17 cellular contexts compared by ENCODE assay signal in genomic region chr6:43505718-43506117, GRCh38. TPM values are rescaled to one million over a fixed set of nuclear protein-coding genes. Genes with fewer than 3 reads are reported as not detected.
DNase-seq lines count a peak whose midpoint lies in the region; ATAC-seq and TF ChIP-seq lines count a peak whose summit lies in the region.
"Had no signal": no experiment of that assay in that cellular context is flagged by ENCODE, and none has a peak within 500 bp of the region (broad histone marks: within the 10 kb centered on the region; RNA-seq: fewer than 3 reads in every experiment).

No MANE protein-coding gene starts in this region.

- TF ChIP-seq CTCF in BE2C (IDR thresholded peaks at IDR 0.05; ENCODE audit: low read depth, low read length) (0 out of 2 replicates have a peak, but pooled peaks have one; percentile 5), PC-3 (conservative IDR thresholded peaks at IDR 0.05; ENCODE audit: low read depth, low read length) (0 out of 2 replicates have a peak, but pooled peaks have one; percentile 12), dorsolateral prefrontal cortex (IDR thresholded peaks at IDR 0.05 in 54 of 56, conservative IDR thresholded peaks at IDR 0.05 in 2 of 56; ENCODE audit: low read depth in 1 of 56, partially characterized antibody in 56 of 56) (no peak), neural progenitor cell (IDR thresholded peaks at IDR 0.05) (no peak), foreskin keratinocyte (conservative IDR thresholded peaks at IDR 0.05) (no peak)

- H3K4me2 ChIP-seq in PC-3 (ENCODE audit: low read length) (no peak overlapping the region), neural progenitor cell (no peak overlapping the region)
- H3K4me2 ChIP-seq: A549 had no signal

- H3K4me1 ChIP-seq in BE2C (no peaks in the 10 kb centered on the region), PC-3 (ENCODE audit: insufficient read depth, low read length) (peaks cover 5% of the 10 kb centered on the region), neural progenitor cell (no peaks in the 10 kb centered on the region), foreskin keratinocyte (no peaks in the 10 kb centered on the region), HAP-1 (peaks cover 6% of the 10 kb centered on the region; the same call in 1 of the 2 replicates)

- H3K79me2 ChIP-seq in PC-3 (ENCODE audit: low read length): no peaks in the 10 kb centered on the region
- H3K79me2 ChIP-seq in neural progenitor cell (ENCODE audit: low read depth): no peaks in the 10 kb centered on the region

- peaks cover 8% of the 10 kb centered on the region for H3K27me3 Mint-ChIP-seq in neural progenitor cell (ENCODE audit: insufficient read depth, low read depth)

- H3K4me3 ChIP-seq in BE2C (ENCODE audit: low read depth, low read length) (no peak overlapping the region), PC-3 (ENCODE audit: low read length) (no peak overlapping the region), dorsolateral prefrontal cortex (no peak overlapping the region), neural progenitor cell (no peak overlapping the region), HAP-1 (no peak overlapping the region)
- H3K4me3 ChIP-seq: A549, SJSA1 had no signal

- no peaks in the 10 kb centered on the region for H3K9me2 ChIP-seq in PC-3 (replicated peaks; ENCODE audit: low read length)

- H3K4me3 Mint-ChIP-seq in neural progenitor cell: no peak overlapping the region

- H3K27me3 ChIP-seq in BE2C (no peaks in the 10 kb centered on the region), PC-3 (ENCODE audit: low read length) (no peaks in the 10 kb centered on the region), dorsolateral prefrontal cortex (no peaks in the 10 kb centered on the region), neural progenitor cell (peaks cover 36% of the 10 kb centered on the region), foreskin keratinocyte (no peaks in the 10 kb centered on the region), HAP-1 (ENCODE audit: low read depth) (no peaks in the 10 kb centered on the region)

- CTCF ChIA-PET in PC-3 (lab: Charles Lee): interaction anchor here (0.6 to 0.8 kb wide), 3 partner anchors 22 to 171 kb away, joined by 4 to 6 read pairs (median 6); no protein-coding TSS in a partner anchor

- H3K27ac ChIP-seq in PC-3 (ENCODE audit: low read length): no peak overlapping the region
- H3K27ac ChIP-seq in dorsolateral prefrontal cortex: peak overlapping the region in 32 of 59 donors; percentile 23 to 85 (median 71)
- no peak overlapping the region for H3K27ac ChIP-seq in neural progenitor cell
- no peak overlapping the region for H3K27ac ChIP-seq in foreskin keratinocyte
- H3K27ac ChIP-seq: A549, HL-60, SJSA1 had no signal

- H2AFZ ChIP-seq in PC-3 (ENCODE audit: low read length) (no peak overlapping the region), neural progenitor cell (replicated peaks) (no peak overlapping the region)

- H3K9ac ChIP-seq in PC-3 (ENCODE audit: low read length) (no peak overlapping the region), neural progenitor cell (no peak overlapping the region)

- H3F3A ChIP-seq in PC-3 (ENCODE audit: low read length, unreplicated experiment): no peaks in the 10 kb centered on the region
- peaks cover 17% of the 10 kb centered on the region for H3F3A ChIP-seq in neural progenitor cell (ENCODE audit: low read depth)

- peaks cover 14% of the 10 kb centered on the region for H3K4me1 Mint-ChIP-seq in neural progenitor cell

- intact Hi-C loops in PC-3 (cut with micrococcal nuclease): loop anchor here (1.0 to 10.0 kb wide), 4 partner anchors 51 to 243 kb away; partner anchors contain the start of gene ZNF318
- intact Hi-C loops in dorsolateral prefrontal cortex (cut with DNase I): loop anchor here (2.0 to 10.0 kb wide), 7 partner anchors 51 to 493 kb away; partner anchors contain the start of genes DLK2 (in 2 of the 2), CUL9 (in 1 of the 2), KLHDC3 (in 1 of the 2) and MEA1 (in 1 of the 2)

- H3K9me3 ChIP-seq in BE2C (no peaks in the 10 kb centered on the region), PC-3 (ENCODE audit: low read length) (no peaks in the 10 kb centered on the region), neural progenitor cell (ENCODE audit: low read depth) (no peaks in the 10 kb centered on the region), HAP-1 (no peaks in the 10 kb centered on the region)
- H3K9me3 ChIP-seq: A549 had no signal

- H4K20me1 ChIP-seq in PC-3 (ENCODE audit: low read length) (no peaks in the 10 kb centered on the region), neural progenitor cell (ENCODE audit: low read depth) (peaks cover 19% of the 10 kb centered on the region)

- peaks cover 28% of the 10 kb centered on the region for H3K36me3 Mint-ChIP-seq in neural progenitor cell

- no TSS peak for BruUV-seq in PC-3 (replicated peaks; lab: Mats Ljungman, UMichigan)

- ATAC-seq in PC-3 (no peak), foreskin keratinocyte (no peak)

- no peaks in the 10 kb centered on the region for H3K9me3 Mint-ChIP-seq in neural progenitor cell

- H3K36me3 ChIP-seq in BE2C (peaks cover 12% of the 10 kb centered on the region), PC-3 (ENCODE audit: low read depth, low read length) (peaks cover 7% of the 10 kb centered on the region; the same call in 1 of the 2 replicates), neural progenitor cell (no peaks in the 10 kb centered on the region), HAP-1 (replicated peaks) (peaks cover 31% of the 10 kb centered on the region)

- no peak overlapping the region for H3K27ac Mint-ChIP-seq in neural progenitor cell

- POLR2A ChIA-PET in PC-3 (lab: Charles Lee; ENCODE audit: unreplicated experiment): interaction anchor here (0.7 kb wide), 1 partner anchor 145 kb away, joined by 5 read pairs; no protein-coding TSS in a partner anchor

- in situ Hi-C loops in HAP-1 (cut with MboI; ENCODE audit: low sequenced_read_pairs): loop anchor here (5.0 to 10.0 kb wide), 2 partner anchors 151 to 243 kb away; no protein-coding TSS in a partner anchor

- no peak for DNase-seq in BE2C
- no peak for DNase-seq in PC-3
- DNase-seq in dorsolateral prefrontal cortex: no peak
- peak; percentile 36 for DNase-seq in neural progenitor cell (ENCODE audit: low spot score)
- DNase-seq in foreskin keratinocyte: no peak
- no peak for DNase-seq in kidney tubule cell (ENCODE audit: low spot score)
- no peak for DNase-seq in HAP-1 (ENCODE audit: low spot score in 2 of 2)
- DNase-seq: C1 segment of cervical spinal cord, DMS 273 treated with DMSO at 0.1 percent for 48 hours, NCI-H187 treated with DMSO at 0.1 percent for 48 hours, NCI-H345, NCI-H526 treated with DMSO at 0.1 percent for 48 hours had no signal

RNA-seq across cellular contexts. Expression of gene LRRC73, which starts 4.4 kb away (rescaled TPM):
- polyA plus RNA-seq in BE2C (2012; ENCODE audit: insufficient read depth, insufficient read length, low read depth): 0.48 TPM
- total RNA-seq in PC-3 (2014; rRNA removed) (0.22 and 0.75 TPM in 2 replicates), dorsolateral prefrontal cortex (10 to 100 TPM in 99 of 120 experiments, 1 to 10 TPM in 21; 3.9 to 21.4 (median 12.9) TPM), neural progenitor cell (ENCODE audit: low replicate concordance) (0.37 TPM in 1 of 2 replicates, not detected in the other), foreskin keratinocyte (0.37 and 0.39 TPM in 2 replicates)
- 0.64 and 0.66 TPM in 2 replicates for polyA plus RNA-seq in foreskin keratinocyte
- total RNA-seq: Daoy, SJSA1 had no signal

RNA-seq across cellular contexts. Expression of gene YIPF3, which starts 11.0 kb away (rescaled TPM):
- 421 TPM for polyA plus RNA-seq in BE2C (2012; ENCODE audit: insufficient read depth, insufficient read length, low read depth)
- 89.7 and 93.9 TPM in 2 replicates for total RNA-seq in PC-3 (2014; rRNA removed)
- 10 to 100 TPM; 57.9 to 94.9 (median 76.6) TPM for total RNA-seq in dorsolateral prefrontal cortex
- total RNA-seq in neural progenitor cell (ENCODE audit: low replicate concordance): 102 and 117 TPM in 2 replicates
- total RNA-seq in foreskin keratinocyte: 69.2 and 83.9 TPM in 2 replicates
- polyA plus RNA-seq in foreskin keratinocyte: 110 and 125 TPM in 2 replicates

RNA-seq across cellular contexts. Expression of gene POLR1C, which starts 11.2 kb away (rescaled TPM):
- 114 TPM for polyA plus RNA-seq in BE2C (2012; ENCODE audit: insufficient read depth, insufficient read length, low read depth)
- total RNA-seq in PC-3 (2014; rRNA removed) (61.4 and 69.7 TPM in 2 replicates), dorsolateral prefrontal cortex (10 to 100 TPM; 13.6 to 34.4 (median 23.6) TPM), neural progenitor cell (ENCODE audit: low replicate concordance) (23.2 and 24.4 TPM in 2 replicates), foreskin keratinocyte (52.8 and 60.9 TPM in 2 replicates)
- 59.3 and 61.9 TPM in 2 replicates for polyA plus RNA-seq in foreskin keratinocyte

RNA-seq across cellular contexts. Expression of gene TJAP1, which starts 28.3 kb away (rescaled TPM):
- polyA plus RNA-seq in BE2C (2012; ENCODE audit: insufficient read depth, insufficient read length, low read depth): 53.9 TPM
- total RNA-seq in PC-3 (2014; rRNA removed) (28.5 and 40.0 TPM in 2 replicates), dorsolateral prefrontal cortex (100 to 1,000 TPM in 3 of 120 experiments, 10 to 100 TPM in 117; 21.7 to 124 (median 47.1) TPM), neural progenitor cell (ENCODE audit: low replicate concordance) (12.9 and 31.4 TPM in 2 replicates), foreskin keratinocyte (28.6 and 29.7 TPM in 2 replicates)
- 28.6 and 28.8 TPM in 2 replicates for polyA plus RNA-seq in foreskin keratinocyte

RNA-seq across cellular contexts. Expression of gene DLK2, which starts 50.4 kb away (rescaled TPM):
- polyA plus RNA-seq in BE2C (2012; ENCODE audit: insufficient read depth, insufficient read length, low read depth): 0.69 TPM
- total RNA-seq in PC-3 (2014; rRNA removed) (1.4 and 4.4 TPM in 2 replicates), dorsolateral prefrontal cortex (10 to 100 TPM in 8 of 120 experiments, 1 to 10 TPM in 112; 1.9 to 12.6 (median 6.0) TPM), neural progenitor cell (ENCODE audit: low replicate concordance) (1.1 TPM in 1 of 2 replicates, not detected in the other), foreskin keratinocyte (22.9 and 28.4 TPM in 2 replicates)
- polyA plus RNA-seq in foreskin keratinocyte: 26.7 and 33.5 TPM in 2 replicates
- total RNA-seq: OCI-LY7 had no signal

Comparison
In these comparisons a context has a peak if more than half of its experiments do, and no peak if none do; other contexts are left out.
1. CTCF ChIP-seq: peak in BE2C (single experiment) and PC-3 (single experiment); none in dorsolateral prefrontal cortex (0 of 56), neural progenitor cell (single experiment) and foreskin keratinocyte (single experiment).
2. H3K27ac ChIP-seq: peak in dorsolateral prefrontal cortex (32 of 59); none in PC-3 (single experiment), neural progenitor cell (single experiment) and foreskin keratinocyte (single experiment).